ENCODE assay signal across 9 cellular contexts in the genomic region with DNA sequence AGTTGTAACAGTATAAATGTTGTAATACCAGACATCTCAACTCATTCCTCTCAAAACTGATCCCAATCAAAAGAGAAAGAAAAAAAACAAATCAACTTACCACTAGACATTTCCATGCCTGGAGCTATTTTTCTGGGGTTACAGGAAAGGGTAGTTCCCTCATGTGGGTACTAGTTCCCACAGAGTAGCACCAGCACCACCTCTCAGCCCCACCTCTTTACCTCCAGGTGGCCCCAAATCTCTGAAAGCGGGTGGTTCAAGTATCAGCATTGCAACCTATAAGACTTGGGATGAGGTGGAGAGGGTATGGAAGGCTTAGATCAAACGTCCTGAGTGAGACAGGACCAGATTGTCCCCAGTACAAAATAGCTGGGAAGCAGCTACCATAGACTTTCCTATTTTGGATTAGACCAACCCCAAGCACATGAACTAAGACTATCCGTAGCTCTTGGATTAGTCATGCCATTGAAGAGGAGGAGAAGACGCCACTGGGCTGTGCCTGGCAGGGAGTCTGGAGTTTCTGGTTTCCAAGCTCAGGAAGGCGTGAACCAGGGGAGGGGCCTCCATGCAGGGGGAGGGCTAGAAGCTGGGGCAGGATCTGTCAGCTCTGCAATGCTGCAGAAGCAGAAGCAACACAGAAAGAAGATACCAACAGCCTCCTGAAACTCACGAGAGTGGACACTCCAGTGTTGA. TPM values are rescaled to one million over a fixed set of nuclear protein-coding genes. Genes with fewer than 3 reads are reported as not detected.
DNase-seq lines count a peak whose midpoint lies in the region; ATAC-seq and TF ChIP-seq lines count a peak whose summit lies in the region.
"Had no signal": no experiment of that assay in that cellular context is flagged by ENCODE, and none has a peak within 500 bp of the region (broad histone marks: within the 10 kb centered on the region; RNA-seq: fewer than 3 reads in every experiment).

Gene SLC39A2, plus strand, starts transcription at position 620 of the 693 bp plus-strand sequence. CDS start 154 bp downstream, outside the sequence.

- no peaks in the 10 kb centered on the region for H4K20me1 ChIP-seq in smooth muscle cell (ENCODE audit: low read depth)

- H3K9me3 ChIP-seq in iPS-18a (ENCODE audit: control insufficient read depth, low read depth, low read length) (no peaks in the 10 kb centered on the region), smooth muscle cell (replicated peaks; ENCODE audit: low read depth) (no peaks in the 10 kb centered on the region)

- no peak for TF ChIP-seq CTCF in smooth muscle cell (IDR thresholded peaks at IDR 0.05; ENCODE audit: borderline replicate concordance, insufficient read depth, poor library complexity, severe bottlenecking)

- H3K27ac ChIP-seq in iPS-18a (ENCODE audit: low read length) (no peak within 1 kb of the TSS), smooth muscle cell (ENCODE audit: low read depth) (peak within 1 kb of the TSS; percentile 87)

- peaks cover 18% of the 10 kb centered on the region for H3K79me2 ChIP-seq in smooth muscle cell (ENCODE audit: low read depth)

- no peaks in the 10 kb centered on the region for H3K4me1 Mint-ChIP-seq in activated T-helper 17 cell treated with anti-CD3 and anti-CD28 coated beads, Interleukin-2, amount 50 U/mL, for 72 hours

- peak within 1 kb of the TSS; percentile 81 for H3K4me2 ChIP-seq in smooth muscle cell

- H3K27me3 ChIP-seq in H7 (ENCODE audit: control insufficient read depth, insufficient read depth, low read length): no peaks in the 10 kb centered on the region
- no peaks in the 10 kb centered on the region for H3K27me3 ChIP-seq in iPS-18a (ENCODE audit: control insufficient read depth, insufficient read depth, low read length)
- no peaks in the 10 kb centered on the region for H3K27me3 ChIP-seq in smooth muscle cell (ENCODE audit: low read depth)

- H3K36me3 ChIP-seq in H7 (replicated peaks; ENCODE audit: control insufficient read depth, insufficient read depth, low read length) (peaks cover 20% of the 10 kb centered on the region), iPS-18a (ENCODE audit: control insufficient read depth, low read depth, low read length) (peaks cover 30% of the 10 kb centered on the region), smooth muscle cell (ENCODE audit: low read depth) (peaks cover 10% of the 10 kb centered on the region)

- peak; percentile 61 for DNase-seq in H7
- peak; percentile 50 for DNase-seq in smooth muscle cell (lab: John Stamatoyannopoulos, UW; ENCODE audit: unreplicated experiment)
- no peak for DNase-seq in KG1 (lab: John Stamatoyannopoulos, UW)
- DNase-seq in hippocampal formation (lab: John Stamatoyannopoulos, UW): no peak
- no peak for DNase-seq in DMS53 (lab: John Stamatoyannopoulos, UW)
- DNase-seq: central memory CD4-positive, alpha-beta T cell had no signal

- no peaks in the 10 kb centered on the region for H3K27me3 Mint-ChIP-seq in activated T-helper 17 cell treated with anti-CD3 and anti-CD28 coated beads, Interleukin-2, amount 50 U/mL, for 72 hours

- peak within 1 kb of the TSS; percentile 5 for H2AFZ ChIP-seq in smooth muscle cell (ENCODE audit: low read depth)

- H3K4me3 Mint-ChIP-seq in activated T-helper 17 cell treated with anti-CD3 and anti-CD28 coated beads, Interleukin-2, amount 50 U/mL, for 72 hours: no peak within 1 kb of the TSS

- H3F3A ChIP-seq in smooth muscle cell (ENCODE audit: low read depth): peaks cover 26% of the 10 kb centered on the region

- peaks cover 45% of the 10 kb centered on the region for H3K36me3 Mint-ChIP-seq in activated T-helper 17 cell treated with anti-CD3 and anti-CD28 coated beads, Interleukin-2, amount 50 U/mL, for 72 hours (ENCODE audit: low read depth)

- H3K27ac Mint-ChIP-seq in activated T-helper 17 cell treated with anti-CD3 and anti-CD28 coated beads, Interleukin-2, amount 50 U/mL, for 72 hours: peak within 1 kb of the TSS; percentile 28

- H3K4me1 ChIP-seq in iPS-18a (ENCODE audit: control insufficient read depth, low read depth, low read length) (peaks cover 8% of the 10 kb centered on the region), smooth muscle cell (ENCODE audit: low read depth) (peaks cover 16% of the 10 kb centered on the region)

- H3K9ac ChIP-seq in iPS-18a (ENCODE audit: low read length): no peak within 1 kb of the TSS
- H3K9ac ChIP-seq in smooth muscle cell (ENCODE audit: low read depth): peak within 1 kb of the TSS; percentile 59

- 8% methylated on average over 6 of the region's 6 CpGs for WGBS in smooth muscle cell (ENCODE audit: low lambda C conversion rate)

- ATAC-seq in activated T-helper 17 cell treated with anti-CD3 and anti-CD28 coated beads, Interleukin-2, amount 50 U/mL, for 72 hours (replicated peaks): no peak
- no peak for ATAC-seq in GM21619 (IDR thresholded peaks at IDR 0.05; ENCODE audit: unreplicated experiment)

- no peaks in the 10 kb centered on the region for H3K9me3 Mint-ChIP-seq in activated T-helper 17 cell treated with anti-CD3 and anti-CD28 coated beads, Interleukin-2, amount 50 U/mL, for 72 hours

- no peak within 1 kb of the TSS for H3K4me3 ChIP-seq in H7 (ENCODE audit: insufficient read depth, low read depth, low read length)
- H3K4me3 ChIP-seq in iPS-18a (ENCODE audit: low read length): peak within 1 kb of the TSS; percentile 30
- peak within 1 kb of the TSS; percentile 31 for H3K4me3 ChIP-seq in smooth muscle cell

RNA-seq across cellular contexts. Expression of gene SLC39A2, which starts in this region (rescaled TPM):
- 0.17 TPM in 1 of 2 replicates, not detected in the other for total RNA-seq in H7 (2014; rRNA removed; shearing (Covaris generic))
- total RNA-seq in activated T-helper 17 cell treated with anti-CD3 and anti-CD28 coated beads, Interleukin-2, amount 50 U/mL, for 72 hours: under 1 TPM; 0.24 to 0.30 TPM
- 9.1 and 10.1 TPM in 2 replicates for total RNA-seq in smooth muscle cell
- polyA plus RNA-seq in smooth muscle cell: 14.3 and 18.7 TPM in 2 replicates

Comparison
In these comparisons a context has a peak if more than half of its experiments do, and no peak if none do; other contexts are left out.
1. Peak in DNase-seq in H7; RNA of the gene not detected or under 1 TPM.